In the genomic region with DNA sequence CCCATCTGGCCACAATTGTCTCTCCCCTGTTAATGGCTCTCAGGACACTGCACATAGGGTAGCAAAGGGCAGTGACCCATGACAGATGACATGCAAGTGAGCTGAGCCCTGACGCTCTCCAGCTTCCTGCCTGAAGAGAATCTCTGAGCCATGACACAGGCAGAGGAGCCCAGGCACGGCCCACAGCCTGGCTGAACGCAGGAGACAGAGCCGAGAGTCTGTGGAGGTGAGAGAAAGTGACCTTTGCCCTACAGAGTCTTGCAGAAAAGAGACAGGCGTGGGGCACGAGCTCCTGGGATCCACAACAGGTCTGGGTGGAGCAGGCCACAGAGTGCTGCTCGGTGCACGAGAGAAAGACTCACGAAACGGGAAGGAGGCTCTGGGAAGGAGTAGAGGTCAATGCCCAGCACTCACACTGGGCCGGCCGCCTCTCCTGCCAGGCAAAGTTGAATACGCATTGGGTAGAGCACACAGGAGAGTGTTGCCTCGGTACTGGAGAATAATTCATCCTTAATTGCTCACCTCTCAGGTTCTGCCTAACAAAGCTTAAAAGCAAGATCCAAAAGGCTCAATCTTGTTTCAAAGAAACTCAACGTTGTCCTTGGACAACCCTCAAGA, we compare ENCODE assay signal across 11 cellular contexts.
DNase-seq lines count a peak whose midpoint lies in the region; ATAC-seq and TF ChIP-seq lines count a peak whose summit lies in the region.
"Had no signal": no experiment of that assay in that cellular context is flagged by ENCODE, and none has a peak within 500 bp of the region (broad histone marks: within the 10 kb centered on the region; RNA-seq: fewer than 3 reads in every experiment).

No MANE protein-coding gene starts in this region.

- H3K27me3 ChIP-seq in CD4-positive, alpha-beta T cell (ENCODE audit: control insufficient read depth, insufficient read depth, low read length): peaks cover 13% of the 10 kb centered on the region

- no peak overlapping the region for H3K4me3 ChIP-seq in coronary artery

- peak overlapping the region; percentile 67 for H3K4me3 Mint-ChIP-seq in CD4-positive, alpha-beta T cell
- H3K4me3 Mint-ChIP-seq in naive thymus-derived CD8-positive, alpha-beta T cell: peak overlapping the region; percentile 45 to 87 (median 74)

- H3K27ac ChIP-seq in CD4-positive, alpha-beta T cell (ENCODE audit: low read depth, low read length): no peak overlapping the region
- no peak overlapping the region for H3K27ac ChIP-seq in coronary artery
- H3K27ac ChIP-seq: epithelial cell of prostate had no signal

- intact Hi-C loops in CD4-positive, alpha-beta T cell (cut with DNase I, micrococcal nuclease): no loop called here

- no peaks in the 10 kb centered on the region for H3K36me3 Mint-ChIP-seq in CD4-positive, alpha-beta T cell (ENCODE audit: low read depth)
- peaks cover 0 to 5% (median 0%) of the 10 kb centered on the region in 3 donors for H3K36me3 Mint-ChIP-seq in naive thymus-derived CD8-positive, alpha-beta T cell

- H3K27me3 Mint-ChIP-seq in CD4-positive, alpha-beta T cell: peaks cover 29% of the 10 kb centered on the region
- H3K27me3 Mint-ChIP-seq in naive thymus-derived CD8-positive, alpha-beta T cell: peaks cover 0 to 56% (median 26%) of the 10 kb centered on the region in 5 donors

- CTCF ChIA-PET in CD4-positive, alpha-beta T cell (lab: Charles Lee): no interaction called here

- POLR2A ChIA-PET in CD4-positive, alpha-beta T cell (lab: Charles Lee): interaction anchor here (1.0 kb wide), 1 partner anchor 15 kb away, joined by 3 read pairs; no protein-coding TSS in a partner anchor
- POLR2A ChIA-PET in naive thymus-derived CD8-positive, alpha-beta T cell (lab: Charles Lee): interaction anchor here (1.4 kb wide), 1 partner anchor 91 kb away, joined by 5 read pairs; a partner anchor contains a TSS

- H3K27ac Mint-ChIP-seq in CD4-positive, alpha-beta T cell: peak overlapping the region; percentile 76
- H3K27ac Mint-ChIP-seq in naive thymus-derived CD8-positive, alpha-beta T cell: peak overlapping the region in 9 of 10 donors; percentile 17 to 93 (median 85)

- H3K4me1 Mint-ChIP-seq in CD4-positive, alpha-beta T cell (ENCODE audit: low read depth): peaks cover 9% of the 10 kb centered on the region
- H3K4me1 Mint-ChIP-seq in naive thymus-derived CD8-positive, alpha-beta T cell: peaks cover 9 to 13% (median 11%) of the 10 kb centered on the region in 4 donors

- no peaks in the 10 kb centered on the region for H3K9me3 ChIP-seq in CD4-positive, alpha-beta T cell (ENCODE audit: control insufficient read depth, low read length)

- DNase-seq in CD4-positive, alpha-beta T cell: no peak
- DNase-seq in coronary artery (ENCODE audit: low spot score) (peak; percentile 68), middle frontal gyrus (ENCODE audit: extremely low spot score, low spot score) (no peak)
- no peak for DNase-seq in naive thymus-derived CD8-positive, alpha-beta T cell
- DNase-seq in stimulated activated CD4-positive, alpha-beta T cell treated with anti-CD3 and anti-CD28 coated beads, Interleukin-2, amount 100 ng/mL, for 24 hours: no peak
- DNase-seq: C1 segment of cervical spinal cord; central memory CD4-positive, alpha-beta T cell had no signal

- no peak for TF ChIP-seq CTCF in CD4-positive, alpha-beta T cell (IDR thresholded peaks at IDR 0.05)
- TF ChIP-seq CTCF in coronary artery (IDR thresholded peaks at IDR 0.05): no peak

- no peak for ATAC-seq in CD4-positive, alpha-beta T cell (ENCODE audit: poor library complexity)
- ATAC-seq in HG03060 (IDR thresholded peaks at IDR 0.05; ENCODE audit: low read depth, unreplicated experiment) (peak; percentile 65), HG02852 (IDR thresholded peaks at IDR 0.05; ENCODE audit: unreplicated experiment) (no peak), HG02870 (IDR thresholded peaks at IDR 0.05; ENCODE audit: unreplicated experiment) (no peak)
- peak in 1 of 2 donors; percentile 20 for ATAC-seq in naive thymus-derived CD8-positive, alpha-beta T cell

- H3K9me3 Mint-ChIP-seq in CD4-positive, alpha-beta T cell: no peaks in the 10 kb centered on the region
- peaks cover 0 to 1% (median 0%) of the 10 kb centered on the region in 9 donors for H3K9me3 Mint-ChIP-seq in naive thymus-derived CD8-positive, alpha-beta T cell
